ENCODE assay signal across 8 cellular contexts in genomic region chr20:13221673-13222318, GRCh38. TPM values are rescaled to one million over a fixed set of nuclear protein-coding genes. Genes with fewer than 3 reads are reported as not detected.
DNase-seq lines count a peak whose midpoint lies in the region; ATAC-seq and TF ChIP-seq lines count a peak whose summit lies in the region.

No MANE protein-coding gene starts in this region.

- no peak overlapping the region for H3K9ac ChIP-seq in PC-3 (ENCODE audit: low read length)

- H3K36me3 ChIP-seq in BE2C (no peaks in the 10 kb centered on the region), PC-3 (ENCODE audit: low read depth, low read length) (no peaks in the 10 kb centered on the region), tibial artery (no peaks in the 10 kb centered on the region)

- ATAC-seq in HG03342 (IDR thresholded peaks at IDR 0.05; ENCODE audit: unreplicated experiment): peak; percentile 80
- peak; percentile 89 for ATAC-seq in PC-3

- BruUV-seq in PC-3 (replicated peaks; lab: Mats Ljungman, UMichigan): no TSS peak

- H4K20me1 ChIP-seq in PC-3 (ENCODE audit: low read length): no peaks in the 10 kb centered on the region

- H3K4me2 ChIP-seq in PC-3 (ENCODE audit: low read length): peak overlapping the region; percentile 89

- intact Hi-C loops in PC-3 (cut with micrococcal nuclease): no loop called here
- intact Hi-C loops in tibial artery (cut with DNase I; ENCODE audit: low total_unique reads): loop anchor here (10.0 kb wide), 1 partner anchor 107 kb away; no protein-coding TSS in a partner anchor

- no peaks in the 10 kb centered on the region for H3K79me2 ChIP-seq in PC-3 (ENCODE audit: low read length)

- TF ChIP-seq CTCF in BE2C (IDR thresholded peaks at IDR 0.05; ENCODE audit: low read depth, low read length) (no peak), PC-3 (conservative IDR thresholded peaks at IDR 0.05; ENCODE audit: low read depth, low read length) (no peak), tibial artery (IDR thresholded peaks at IDR 0.05) (peak; percentile 5 to 11)

- H3K9me2 ChIP-seq in PC-3 (replicated peaks; ENCODE audit: low read length): no peaks in the 10 kb centered on the region

- H3K9me3 ChIP-seq in BE2C: no peaks in the 10 kb centered on the region
- H3K9me3 ChIP-seq in PC-3 (ENCODE audit: low read length): 0 out of 2 replicates have a peak, but pooled peaks cover 8% of the 10 kb centered on the region
- H3K9me3 ChIP-seq in tibial artery: peaks cover 0 to 5% (median 0%) of the 10 kb centered on the region in 3 donors

- H3K27ac ChIP-seq in PC-3 (ENCODE audit: low read length): no peak overlapping the region
- peak overlapping the region in 1 of 2 donors; percentile 18 for H3K27ac ChIP-seq in tibial artery

- H3K27me3 ChIP-seq in BE2C (peaks cover 67% of the 10 kb centered on the region), PC-3 (ENCODE audit: low read length) (peaks cover 78% of the 10 kb centered on the region), tibial artery (peaks cover 0 to 30% of the 10 kb centered on the region in 2 donors)

- POLR2A ChIA-PET in PC-3 (lab: Charles Lee; ENCODE audit: unreplicated experiment): no interaction called here

- H2AFZ ChIP-seq in PC-3 (ENCODE audit: low read length): peak overlapping the region; percentile 89

- CTCF ChIA-PET in PC-3 (lab: Charles Lee): no interaction called here

- H3F3A ChIP-seq in PC-3 (ENCODE audit: low read length, unreplicated experiment): no peaks in the 10 kb centered on the region

- DNase-seq in BE2C (peak; percentile 59), GM19238 (ENCODE audit: insufficient read length, low spot score) (peak; percentile 51), PC-3 (peak; percentile 67), foreskin melanocyte (peak; percentile 38), occipital lobe (lab: John Stamatoyannopoulos, UW) (peak; percentile 23), tibial artery (peak; percentile 40 to 72)
- peak; percentile 52 for DNase-seq in activated T-helper 9 cell treated with anti-CD3 and anti-CD28 coated beads, Interleukin-2, amount 50 U/mL, for 16 hours (ENCODE audit: low read depth)

- no peak overlapping the region for H3K4me3 ChIP-seq in BE2C (ENCODE audit: low read depth, low read length)
- peak overlapping the region; percentile 64 for H3K4me3 ChIP-seq in PC-3 (ENCODE audit: low read length)
- H3K4me3 ChIP-seq in tibial artery: peak overlapping the region; percentile 59 to 64

- no peaks in the 10 kb centered on the region for H3K4me1 ChIP-seq in BE2C
- H3K4me1 ChIP-seq in PC-3 (ENCODE audit: insufficient read depth, low read length): peaks cover 12% of the 10 kb centered on the region; the same call in 1 of the 2 replicates
- H3K4me1 ChIP-seq in tibial artery: peaks cover 0 to 31% (median 23%) of the 10 kb centered on the region in 4 donors

RNA-seq across cellular contexts. Expression of gene ISM1, which starts 0.7 kb away (rescaled TPM):
- not detected for polyA plus RNA-seq in BE2C (2012; ENCODE audit: insufficient read depth, insufficient read length, low read depth)
- total RNA-seq in PC-3 (2014; rRNA removed) (not detected in 2 replicates), occipital lobe (1.6 TPM)

Comparison
In these comparisons a context has a peak if more than half of its experiments do, and no peak if none do; other contexts are left out.
1. CTCF ChIP-seq: peak in tibial artery (2 of 2); none in BE2C (single experiment) and PC-3 (single experiment).
2. Peak in every context shown above with its lines, with median percentiles within 50 percentile points of each other: DNase-seq.